Comparison of ENCODE assay signal across 25 cellular contexts in genomic region chr17:71649986-71650385, GRCh38.
DNase-seq lines count a peak whose midpoint lies in the region; ATAC-seq and TF ChIP-seq lines count a peak whose summit lies in the region.
"Had no signal": no experiment of that assay in that cellular context is flagged by ENCODE, and none has a peak within 500 bp of the region (broad histone marks: within the 10 kb centered on the region; RNA-seq: fewer than 3 reads in every experiment).

No MANE protein-coding gene starts in this region.

- no peak overlapping the region for H3K4me3 ChIP-seq in SK-N-SH (ENCODE audit: low read depth in 2 of 2, low read length in 1 of 2)
- H3K4me3 ChIP-seq: BLaER1, esophagus squamous epithelium, hepatocyte, skin epidermis, suprapubic skin had no signal

- peaks cover 6% of the 10 kb centered on the region; the same call in 1 of the 2 replicates for H3K9me3 ChIP-seq in SK-N-SH

- TF ChIP-seq CTCF in SK-N-SH (IDR thresholded peaks at IDR 0.05), result no peak

- POLR2A ChIA-PET in SK-N-SH (lab: Yijun Ruan, JAX), result no interaction called here

- no peaks in the 10 kb centered on the region for H3K4me1 ChIP-seq in SK-N-SH (ENCODE audit: control insufficient read depth in 1 of 2, insufficient read depth in 2 of 2, low read depth in 1 of 2, low read length in 1 of 2)
- H3K4me1 ChIP-seq: BLaER1, esophagus squamous epithelium, suprapubic skin had no signal

- peak; percentile 4 for DNase-seq in Daoy (ENCODE audit: low read depth)
- no peak for DNase-seq in SK-N-SH
- peak; percentile 58 for DNase-seq in fibroblast of peridontal ligament (ENCODE audit: extremely low read depth)
- peak; percentile 14 for DNase-seq in renal cortical epithelial cell (ENCODE audit: low read depth)
- no peak for DNase-seq in NCI-H524 (lab: John Stamatoyannopoulos, UW)
- no peak for DNase-seq in HT-29 (ENCODE audit: low spot score)
- DNase-seq: activated CD4-positive, alpha-beta T cell treated with anti-CD3 and anti-CD28 coated beads for 4 hours; activated naive CD8-positive, alpha-beta T cell treated with anti-CD3 and anti-CD28 coated beads for 36 hours; activated T-cell treated with anti-CD3 and anti-CD28 coated beads for 4 hours; DMS153; esophagus squamous epithelium; left colon; NCI-H146; NCI-H2107; NCI-H446 treated with DMSO at 0.1 percent for 48 hours; nephron progenitor cell; stimulated activated naive CD4-positive, alpha-beta T cell treated with Interleukin-2 at 50 U/mL for 16 hours; T-helper 9 cell had no signal

- no peak overlapping the region for H2AFZ ChIP-seq in SK-N-SH (ENCODE audit: low read depth)
- H2AFZ ChIP-seq: hepatocyte had no signal

- no peaks in the 10 kb centered on the region for H3K79me2 ChIP-seq in SK-N-SH (ENCODE audit: insufficient read depth)
- H3K79me2 ChIP-seq: hepatocyte had no signal

- TF ChIP-seq EP300 in SK-N-SH (IDR thresholded peaks at IDR 0.05; ENCODE audit: borderline replicate concordance in 1 of 2, low read depth in 1 of 2, low read length in 1 of 2), result no peak

- CTCF ChIA-PET in SK-N-SH (lab: Yijun Ruan, JAX), result interaction anchor here (1.2 kb wide), 1 partner anchor 230 kb away, joined by 3 read pairs; no protein-coding TSS in a partner anchor

- no peak for TF ChIP-seq RAD21 in SK-N-SH (IDR thresholded peaks at IDR 0.05; ENCODE audit: low read length)

- H3K27me3 ChIP-seq in SK-N-SH (ENCODE audit: insufficient read depth), result no peaks in the 10 kb centered on the region
- H3K27me3 ChIP-seq: BLaER1, esophagus squamous epithelium, hepatocyte, suprapubic skin had no signal

- no peaks in the 10 kb centered on the region for H3K9me2 ChIP-seq in SK-N-SH

- H3K36me3 ChIP-seq in SK-N-SH (replicated peaks in 1 of 2; ENCODE audit: control insufficient read depth in 1 of 2, insufficient read depth in 2 of 2, low read length in 1 of 2), result no peaks in the 10 kb centered on the region
- H3K36me3 ChIP-seq: BLaER1, esophagus squamous epithelium, suprapubic skin had no signal

- H3K4me2 ChIP-seq in SK-N-SH, result no peak overlapping the region
- H3K4me2 ChIP-seq: BLaER1, hepatocyte had no signal

- H4K20me1 ChIP-seq in SK-N-SH (ENCODE audit: insufficient read depth), result no peaks in the 10 kb centered on the region
- H4K20me1 ChIP-seq: BLaER1 had no signal

- 82% methylated on average over 1 of the region's 1 CpG for WGBS in SK-N-SH (ENCODE audit: low lambda C conversion rate)

- H3K27ac ChIP-seq in SK-N-SH (ENCODE audit: low read depth in 2 of 2, low read length in 1 of 2), result no peak overlapping the region
- H3K27ac ChIP-seq: BLaER1, esophagus squamous epithelium, hepatocyte, skin epidermis, suprapubic skin, VCaP had no signal

- no peak for ATAC-seq in HG02571 (IDR thresholded peaks at IDR 0.05; ENCODE audit: unreplicated experiment)
- ATAC-seq: HCT116, left colon had no signal

- H3F3A ChIP-seq in SK-N-SH (replicated peaks; ENCODE audit: insufficient read depth), result peaks cover 5% of the 10 kb centered on the region

- no peak overlapping the region for H3K9ac ChIP-seq in SK-N-SH
- H3K9ac ChIP-seq: BLaER1 had no signal

TF ChIP-seq in SK-N-SH, 30 proteins besides CTCF, POLR2A, EP300 and RAD21 (continues in another document):
- TF ChIP-seq FOXM1 (IDR thresholded peaks at IDR 0.05; ENCODE audit: low read depth) (no peak), NFIC (IDR thresholded peaks at IDR 0.05; ENCODE audit: borderline replicate concordance) (no peak), JUND (IDR thresholded peaks at IDR 0.05) (peak; percentile 25; the same call in 1 of the 2 replicates), TCF12 (IDR thresholded peaks at IDR 0.05) (peak; percentile 38; the same call in 1 of the 2 replicates), FOXJ3 (CRISPR knock-in tag; IDR thresholded peaks at IDR 0.05) (no peak), TEAD4 (IDR thresholded peaks at IDR 0.05; ENCODE audit: borderline replicate concordance, insufficient read depth) (no peak), IRF3 (IDR thresholded peaks at IDR 0.05; ENCODE audit: low read depth, low read length) (no peak), SMC3 (IDR thresholded peaks at IDR 0.05; ENCODE audit: low read depth, low read length) (no peak), USF1 (IDR thresholded peaks at IDR 0.05; ENCODE audit: borderline replicate concordance, low read depth) (no peak), GATA2 (CRISPR knock-in tag; IDR thresholded peaks at IDR 0.05) (no peak), GABPA (IDR thresholded peaks at IDR 0.05; ENCODE audit: low read depth) (no peak), FOSL2 (IDR thresholded peaks at IDR 0.05; ENCODE audit: borderline replicate concordance, low read depth) (peak; percentile 40; the same call in 1 of the 2 replicates)
- TF ChIP-seq, protein P1, sequence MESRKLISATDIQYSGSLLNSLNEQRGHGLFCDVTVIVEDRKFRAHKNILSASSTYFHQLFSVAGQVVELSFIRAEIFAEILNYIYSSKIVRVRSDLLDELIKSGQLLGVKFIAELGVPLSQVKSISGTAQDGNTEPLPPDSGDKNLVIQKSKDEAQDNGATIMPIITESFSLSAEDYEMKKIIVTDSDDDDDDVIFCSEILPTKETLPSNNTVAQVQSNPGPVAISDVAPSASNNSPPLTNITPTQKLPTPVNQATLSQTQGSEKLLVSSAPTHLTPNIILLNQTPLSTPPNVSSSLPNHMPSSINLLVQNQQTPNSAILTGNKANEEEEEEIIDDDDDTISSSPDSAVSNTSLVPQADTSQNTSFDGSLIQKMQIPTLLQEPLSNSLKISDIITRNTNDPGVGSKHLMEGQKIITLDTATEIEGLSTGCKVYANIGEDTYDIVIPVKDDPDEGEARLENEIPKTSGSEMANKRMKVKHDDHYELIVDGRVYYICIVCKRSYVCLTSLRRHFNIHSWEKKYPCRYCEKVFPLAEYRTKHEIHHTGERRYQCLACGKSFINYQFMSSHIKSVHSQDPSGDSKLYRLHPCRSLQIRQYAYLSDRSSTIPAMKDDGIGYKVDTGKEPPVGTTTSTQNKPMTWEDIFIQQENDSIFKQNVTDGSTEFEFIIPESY (IDR thresholded peaks at IDR 0.05; ENCODE audit: borderline replicate concordance, low read depth), result no peak
- TF ChIP-seq, protein P2, sequence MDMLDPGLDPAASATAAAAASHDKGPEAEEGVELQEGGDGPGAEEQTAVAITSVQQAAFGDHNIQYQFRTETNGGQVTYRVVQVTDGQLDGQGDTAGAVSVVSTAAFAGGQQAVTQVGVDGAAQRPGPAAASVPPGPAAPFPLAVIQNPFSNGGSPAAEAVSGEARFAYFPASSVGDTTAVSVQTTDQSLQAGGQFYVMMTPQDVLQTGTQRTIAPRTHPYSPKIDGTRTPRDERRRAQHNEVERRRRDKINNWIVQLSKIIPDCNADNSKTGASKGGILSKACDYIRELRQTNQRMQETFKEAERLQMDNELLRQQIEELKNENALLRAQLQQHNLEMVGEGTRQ (IDR thresholded peaks at IDR 0.05; ENCODE audit: borderline replicate concordance, low read depth, low read length), result no peak
- TF ChIP-seq, protein P3, sequence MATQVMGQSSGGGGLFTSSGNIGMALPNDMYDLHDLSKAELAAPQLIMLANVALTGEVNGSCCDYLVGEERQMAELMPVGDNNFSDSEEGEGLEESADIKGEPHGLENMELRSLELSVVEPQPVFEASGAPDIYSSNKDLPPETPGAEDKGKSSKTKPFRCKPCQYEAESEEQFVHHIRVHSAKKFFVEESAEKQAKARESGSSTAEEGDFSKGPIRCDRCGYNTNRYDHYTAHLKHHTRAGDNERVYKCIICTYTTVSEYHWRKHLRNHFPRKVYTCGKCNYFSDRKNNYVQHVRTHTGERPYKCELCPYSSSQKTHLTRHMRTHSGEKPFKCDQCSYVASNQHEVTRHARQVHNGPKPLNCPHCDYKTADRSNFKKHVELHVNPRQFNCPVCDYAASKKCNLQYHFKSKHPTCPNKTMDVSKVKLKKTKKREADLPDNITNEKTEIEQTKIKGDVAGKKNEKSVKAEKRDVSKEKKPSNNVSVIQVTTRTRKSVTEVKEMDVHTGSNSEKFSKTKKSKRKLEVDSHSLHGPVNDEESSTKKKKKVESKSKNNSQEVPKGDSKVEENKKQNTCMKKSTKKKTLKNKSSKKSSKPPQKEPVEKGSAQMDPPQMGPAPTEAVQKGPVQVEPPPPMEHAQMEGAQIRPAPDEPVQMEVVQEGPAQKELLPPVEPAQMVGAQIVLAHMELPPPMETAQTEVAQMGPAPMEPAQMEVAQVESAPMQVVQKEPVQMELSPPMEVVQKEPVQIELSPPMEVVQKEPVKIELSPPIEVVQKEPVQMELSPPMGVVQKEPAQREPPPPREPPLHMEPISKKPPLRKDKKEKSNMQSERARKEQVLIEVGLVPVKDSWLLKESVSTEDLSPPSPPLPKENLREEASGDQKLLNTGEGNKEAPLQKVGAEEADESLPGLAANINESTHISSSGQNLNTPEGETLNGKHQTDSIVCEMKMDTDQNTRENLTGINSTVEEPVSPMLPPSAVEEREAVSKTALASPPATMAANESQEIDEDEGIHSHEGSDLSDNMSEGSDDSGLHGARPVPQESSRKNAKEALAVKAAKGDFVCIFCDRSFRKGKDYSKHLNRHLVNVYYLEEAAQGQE (IDR thresholded peaks at IDR 0.05; ENCODE audit: low read depth, low read length), result no peak
- TF ChIP-seq, protein P4, sequence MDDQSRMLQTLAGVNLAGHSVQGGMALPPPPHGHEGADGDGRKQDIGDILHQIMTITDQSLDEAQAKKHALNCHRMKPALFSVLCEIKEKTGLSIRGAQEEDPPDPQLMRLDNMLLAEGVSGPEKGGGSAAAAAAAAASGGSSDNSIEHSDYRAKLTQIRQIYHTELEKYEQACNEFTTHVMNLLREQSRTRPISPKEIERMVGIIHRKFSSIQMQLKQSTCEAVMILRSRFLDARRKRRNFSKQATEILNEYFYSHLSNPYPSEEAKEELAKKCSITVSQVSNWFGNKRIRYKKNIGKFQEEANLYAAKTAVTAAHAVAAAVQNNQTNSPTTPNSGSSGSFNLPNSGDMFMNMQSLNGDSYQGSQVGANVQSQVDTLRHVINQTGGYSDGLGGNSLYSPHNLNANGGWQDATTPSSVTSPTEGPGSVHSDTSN (IDR thresholded peaks at IDR 0.05), result peak; percentile 33

Comparison
In these comparisons a context has a peak if more than half of its experiments do, and no peak if none do; other contexts are left out.
1. DNase-seq: peak in Daoy (single experiment), fibroblast of peridontal ligament (single experiment) and renal cortical epithelial cell (single experiment); none in SK-N-SH (single experiment), NCI-H524 (0 of 2) and HT-29 (single experiment).